In genomic region chr15:34987182-34987488, GRCh38 we compare ENCODE assay signal across 8 cellular contexts. TPM values are rescaled to one million over a fixed set of nuclear protein-coding genes. Genes with fewer than 3 reads are reported as not detected.
DNase-seq lines count a peak whose midpoint lies in the region; ATAC-seq, FAIRE-seq and TF ChIP-seq lines count a peak whose summit lies in the region.

No MANE protein-coding gene starts in this region.

- no peaks in the 10 kb centered on the region for H3K9me3 ChIP-seq in Caco-2
- no peaks in the 10 kb centered on the region for H3K9me3 ChIP-seq in H1 (ENCODE audit: insufficient read depth in 2 of 2, low read depth in 1 of 2, low read length in 1 of 2)
- H3K9me3 ChIP-seq in neutrophil: no peaks in the 10 kb centered on the region

- no peak for TF ChIP-seq EP300 in H1 (IDR thresholded peaks at IDR 0.05; ENCODE audit: borderline replicate concordance in 1 of 2, low read depth in 2 of 2, low read length in 2 of 2)

- H3K18ac ChIP-seq in H1 (ENCODE audit: extremely low read depth, low read length): no peak overlapping the region

- H3K4me2 ChIP-seq in H1 (ENCODE audit: insufficient read depth in 1 of 2, low read depth in 2 of 2, low read length in 2 of 2): peak overlapping the region; percentile 85 to 98

- no peak overlapping the region for H3K56ac ChIP-seq in H1 (replicated peaks; ENCODE audit: insufficient read length, low read depth, low read length)

- TSS peak; percentile 43 for BruUV-seq in Caco-2 (replicated peaks; lab: Mats Ljungman, UMichigan)

- H3K27me3 Mint-ChIP-seq in Caco-2 (ENCODE audit: insufficient read depth, unreplicated experiment): no peaks in the 10 kb centered on the region

- peak overlapping the region in 3 of 4 experiments; percentile 71 to 94 (median 86); a peak in 6 of 7 replicates for H3K9ac ChIP-seq in H1 (replicated peaks in 1 of 4; ENCODE audit: extremely low read depth in 1 of 4, low read depth in 3 of 4, low read length in 3 of 4)

- H2BK20ac ChIP-seq in H1 (ENCODE audit: low read length): no peak overlapping the region

- H3K4me3 ChIP-seq in Caco-2 (ENCODE audit: low read depth, low read length): peak overlapping the region; percentile 90
- H3K4me3 ChIP-seq in H1 (ENCODE audit: extremely low read depth in 1 of 4, insufficient read depth in 2 of 4, low read depth in 3 of 4, low read length in 4 of 4): peak overlapping the region; percentile 97 to 99 (median 98)
- peak overlapping the region; percentile 78 to 97 for H3K4me3 ChIP-seq in neutrophil (ENCODE audit: low read depth in 1 of 2, low read length in 1 of 2)

- H3K4me1 ChIP-seq in Caco-2: peaks cover 4% of the 10 kb centered on the region; the same call in 1 of the 2 replicates
- peaks cover 3 to 10% (median 3%) of the 10 kb centered on the region in 4 experiments; a peak in 4 of 7 replicates for H3K4me1 ChIP-seq in H1 (replicated peaks in 1 of 4; ENCODE audit: control insufficient read depth in 3 of 4, insufficient read depth in 4 of 4, low read length in 3 of 4)
- H3K4me1 ChIP-seq in neutrophil (ENCODE audit: control insufficient read depth in 1 of 2, insufficient read depth in 1 of 2, low read depth in 1 of 2, low read length in 1 of 2): peaks cover 51 to 62% of the 10 kb centered on the region in 2 experiments

- H3K27ac Mint-ChIP-seq in Caco-2 (ENCODE audit: unreplicated experiment): peak overlapping the region; percentile 98

- TF ChIP-seq CTCF in Caco-2 (IDR thresholded peaks at IDR 0.05; ENCODE audit: insufficient read depth in 1 of 2, low read depth in 1 of 2, low read length in 1 of 2, severe bottlenecking in 1 of 2, unreplicated experiment in 1 of 2) (no peak), H1 (IDR thresholded peaks at IDR 0.05; ENCODE audit: control extremely low read depth in 1 of 3, insufficient read depth in 1 of 3, low read depth in 1 of 3, low read length in 3 of 3) (no peak), neutrophil (IDR thresholded peaks at IDR 0.05) (no peak)

- POLR2A ChIA-PET in Caco-2 (lab: Charles Lee) (interaction anchor here (2.8 kb wide), 1 partner anchor 18 kb away, joined by 26 read pairs; the partner anchor contains the start of gene AQR), H1 (lab: Charles Lee; ENCODE audit: partially characterized antibody) (interaction anchor here (0.8 to 4.3 kb wide), 7 partner anchors 10 to 71 kb away, joined by 3 to 28 read pairs (median 11); partner anchors contain the start of gene AQR)

- peak overlapping the region; percentile 95 for H3K4me3 Mint-ChIP-seq in Caco-2 (ENCODE audit: unreplicated experiment)

- H3K79me2 ChIP-seq in H1 (ENCODE audit: control insufficient read depth in 1 of 2, insufficient read depth in 2 of 2, low read length in 2 of 2): peaks cover 24 to 58% of the 10 kb centered on the region in 2 experiments

- no peak overlapping the region for H2BK15ac ChIP-seq in H1 (ENCODE audit: low read length)

- FAIRE-seq in H1 (lab: Jason Lieb, UNC): no peak

- no peak overlapping the region for H4K91ac ChIP-seq in H1 (replicated peaks; ENCODE audit: insufficient read length, low read length)

- H3K23ac ChIP-seq in H1 (ENCODE audit: insufficient read length): no peak overlapping the region

- H3K4me1 Mint-ChIP-seq in Caco-2 (ENCODE audit: low read depth, unreplicated experiment): peaks cover 6% of the 10 kb centered on the region

- H3K36me3 ChIP-seq in Caco-2 (ENCODE audit: control insufficient read depth, insufficient read depth, low read length): no peaks in the 10 kb centered on the region
- peaks cover 0 to 35% (median 12%) of the 10 kb centered on the region in 4 experiments; a peak in 7 of 8 replicates for H3K36me3 ChIP-seq in H1 (ENCODE audit: control insufficient read depth in 2 of 4, insufficient read depth in 4 of 4, low read length in 3 of 4)
- peaks cover 11% of the 10 kb centered on the region for H3K36me3 ChIP-seq in neutrophil

- H4K8ac ChIP-seq in H1 (ENCODE audit: extremely low read depth, insufficient read depth, low read length): no peak overlapping the region

- H2BK120ac ChIP-seq in H1 (replicated peaks; ENCODE audit: low read depth, low read length): no peak overlapping the region

- H3K27ac ChIP-seq in H1 (ENCODE audit: low read depth, low read length) (no peak overlapping the region), neutrophil (peak overlapping the region; percentile 94)

- intact Hi-C loops in Caco-2 (cut with micrococcal nuclease; ENCODE audit: unreplicated experiment): no loop called here

- H4K20me1 ChIP-seq in H1 (replicated peaks in 1 of 2; ENCODE audit: control insufficient read depth in 1 of 2, insufficient read depth in 2 of 2, low read length in 2 of 2): peaks cover 0 to 3% of the 10 kb centered on the region in 2 experiments

- no peak overlapping the region for H2AFZ ChIP-seq in H1 (ENCODE audit: low read length)

- whole genome bisulfite sequencing in H1 (ENCODE audit: extremely low coverage in 1 of 2, insufficient coverage in 1 of 2, insufficient read length in 1 of 2, insufficient replicate concordance in 2 of 2, low coverage in 1 of 2, low lambda C conversion rate in 2 of 2, missing lambda C conversion rate in 1 of 2), 2 experiments: 20% methylated on average over 4 of the region's 4 CpGs; no CpG with 5 or more reads in 1 of the 2 experiments

- ATAC-seq in GM21528 (IDR thresholded peaks at IDR 0.05; ENCODE audit: low FRiP score, unreplicated experiment): no peak

- TF ChIP-seq POLR2A in H1 (IDR thresholded peaks at IDR 0.05; ENCODE audit: control extremely low read depth in 1 of 2, low read depth in 2 of 2, low read length in 2 of 2): no peak

- no peak overlapping the region for H2BK5ac ChIP-seq in H1 (ENCODE audit: low read depth, low read length)

- no peak for DNase-seq in Caco-2
- DNase-seq in NCI-H69 (lab: John Stamatoyannopoulos, UW): peak; percentile 62
- DNase-seq in H1 (ENCODE audit: low read depth in 1 of 2, low spot score in 2 of 2): no peak
- no peak for DNase-seq in activated gamma-delta T cell (lab: John Stamatoyannopoulos, UW)
- no peak for DNase-seq in UCSD-AML1 (lab: John Stamatoyannopoulos, UW; ENCODE audit: unreplicated experiment)
- no peak for DNase-seq in NCI-H1694 treated with DMSO at 0.1 percent for 48 hours (lab: John Stamatoyannopoulos, UW)

- no peak overlapping the region for H2BK12ac ChIP-seq in H1 (ENCODE audit: low read depth, low read length)

- H3K36me3 Mint-ChIP-seq in Caco-2 (ENCODE audit: insufficient read depth, unreplicated experiment): peaks cover 25% of the 10 kb centered on the region

- H3K4ac ChIP-seq in H1 (replicated peaks; ENCODE audit: insufficient read length, low read depth, low read length): no peak overlapping the region

- peaks cover 10% of the 10 kb centered on the region for H3K23me2 ChIP-seq in H1 (ENCODE audit: low read depth, low read length)

- H2AK5ac ChIP-seq in H1 (ENCODE audit: low read depth, low read length): no peak overlapping the region

- CTCF ChIA-PET in Caco-2 (lab: Charles Lee) (interaction anchor here (2.9 kb wide), 1 partner anchor 18 kb away, joined by 30 read pairs; the partner anchor contains the start of gene AQR), H1 (lab: Charles Lee; ENCODE audit: partially characterized antibody) (interaction anchor here (0.9 to 3.1 kb wide), 2 partner anchors 10 to 32 kb away, joined by 4 to 8 read pairs; no protein-coding TSS in a partner anchor)

- H3K27me3 ChIP-seq in Caco-2 (replicated peaks; ENCODE audit: control insufficient read depth, insufficient read depth, low read length) (no peaks in the 10 kb centered on the region), H1 (replicated peaks in 1 of 4; ENCODE audit: control insufficient read depth in 3 of 4, extremely low read depth in 1 of 4, insufficient read depth in 3 of 4, low read length in 3 of 4) (no peaks in the 10 kb centered on the region), neutrophil (no peaks in the 10 kb centered on the region)

- H3K79me1 ChIP-seq in H1 (ENCODE audit: low read depth, low read length): no peaks in the 10 kb centered on the region; the same call in 1 of the 2 replicates

- no peak overlapping the region for H4K5ac ChIP-seq in H1 (ENCODE audit: insufficient read length, low read depth, low read length)

- H3K14ac ChIP-seq in H1 (ENCODE audit: insufficient read length): no peak overlapping the region

- TF ChIP-seq RAD21 in H1 (IDR thresholded peaks at IDR 0.05 in 1 of 2, conservative IDR thresholded peaks at IDR 0.05 in 1 of 2; ENCODE audit: low read depth in 2 of 2, low read length in 2 of 2): no peak

- no peaks in the 10 kb centered on the region for H3K9me3 Mint-ChIP-seq in Caco-2 (ENCODE audit: unreplicated experiment)

TF ChIP-seq in H1, 55 proteins besides CTCF, POLR2A, EP300 and RAD21:
- TF ChIP-seq SP4 (IDR thresholded peaks at IDR 0.05; ENCODE audit: low read length) (no peak), BACH1 (IDR thresholded peaks at IDR 0.05; ENCODE audit: low read length) (no peak)
TF ChIP-seq in H1: peak in this region for 0.

RNA-seq across cellular contexts. Expression of gene ZNF770, which starts 1.0 kb away (rescaled TPM):
- 31.4 and 33.0 TPM in 2 replicates for total RNA-seq in Caco-2 (2022)
- 121 and 143 TPM in 2 replicates for total RNA-seq in H1 (2021; fragmentation: NEBNext Ultra II Directional; extraction: Animal tissue kit (Norgen Biotek cat#: 25700))
- 15.3 and 24.8 TPM in 2 replicates for polyA plus RNA-seq in H1 (2011; rRNA removed)
- polyA plus RNA-seq in H1 (2011; cell fraction: cytosol; rRNA removed): 28.3 TPM
- polyA plus RNA-seq in H1 (2011; cell fraction: nucleus; rRNA removed): 17.1 TPM
- 26.2 to 49.5 TPM (median 32.9 TPM) in 4 replicates for polyA plus RNA-seq in H1 (2012, experiment 1 of 2)
- polyA plus RNA-seq in H1 (2012, experiment 2 of 2): 2.4 TPM
- polyA plus RNA-seq in H1 (2013, experiment 1 of 2): 80.4 TPM
- polyA plus RNA-seq in H1 (2013, experiment 2 of 2): 80.6 TPM
- polyA minus RNA-seq in H1 (2011; rRNA and poly(A)+ RNA removed): 90.1 and 195 TPM in 2 replicates
- polyA minus RNA-seq in H1 (2011; cell fraction: cytosol; rRNA and poly(A)+ RNA removed): 62.8 TPM
- 98.2 TPM for polyA minus RNA-seq in H1 (2011; cell fraction: nucleus; rRNA and poly(A)+ RNA removed)

RNA-seq across cellular contexts. Expression of gene AQR, which starts 17.6 kb away (rescaled TPM):
- 27.7 and 34.9 TPM in 2 replicates for total RNA-seq in Caco-2 (2022)
- 57.6 and 57.9 TPM in 2 replicates for total RNA-seq in H1 (2021; fragmentation: NEBNext Ultra II Directional; extraction: Animal tissue kit (Norgen Biotek cat#: 25700))
- polyA plus RNA-seq in H1 (2011; rRNA removed): 12.5 and 34.5 TPM in 2 replicates
- 25.0 TPM for polyA plus RNA-seq in H1 (2011; cell fraction: cytosol; rRNA removed)
- polyA plus RNA-seq in H1 (2011; cell fraction: nucleus; rRNA removed): 20.8 TPM
- 19.9 to 27.3 TPM (median 23.5 TPM) in 4 replicates for polyA plus RNA-seq in H1 (2012, experiment 1 of 2)
- 1.4 TPM for polyA plus RNA-seq in H1 (2012, experiment 2 of 2)
- polyA plus RNA-seq in H1 (2013, experiment 1 of 2): 29.3 TPM
- polyA plus RNA-seq in H1 (2013, experiment 2 of 2): 27.9 TPM
- 50.4 and 64.9 TPM in 2 replicates for polyA minus RNA-seq in H1 (2011; rRNA and poly(A)+ RNA removed)
- polyA minus RNA-seq in H1 (2011; cell fraction: cytosol; rRNA and poly(A)+ RNA removed): 25.0 TPM
- polyA minus RNA-seq in H1 (2011; cell fraction: nucleus; rRNA and poly(A)+ RNA removed): 62.9 TPM
